20 cellular contexts compared by ENCODE assay signal in genomic region chr1:101971309-101971708, GRCh38. TPM values are rescaled to one million over a fixed set of nuclear protein-coding genes. Genes with fewer than 3 reads are reported as not detected.
DNase-seq lines count a peak whose midpoint lies in the region; ATAC-seq and TF ChIP-seq lines count a peak whose summit lies in the region.
"Had no signal": no experiment of that assay in that cellular context is flagged by ENCODE, and none has a peak within 500 bp of the region (broad histone marks: within the 10 kb centered on the region; RNA-seq: fewer than 3 reads in every experiment).

No MANE protein-coding gene starts in this region.

- H3K79me1 ChIP-seq in IMR-90 (ENCODE audit: low read depth in 1 of 2, low read length in 2 of 2) (no peaks in the 10 kb centered on the region), mesenchymal stem cell (replicated peaks; ENCODE audit: low read length, poor library complexity, severe bottlenecking) (no peaks in the 10 kb centered on the region)

- H2BK5ac ChIP-seq in IMR-90 (ENCODE audit: low read depth, low read length, poor library complexity, severe bottlenecking) (no peak overlapping the region), mesenchymal stem cell (ENCODE audit: low read depth, low read length, poor library complexity, severe bottlenecking) (no peak overlapping the region)

- no peak overlapping the region for H2BK20ac ChIP-seq in IMR-90 (ENCODE audit: low read depth, low read length)

- H3K79me2 ChIP-seq in hepatocyte (no peaks in the 10 kb centered on the region), PC-9 (ENCODE audit: low read depth) (no peaks in the 10 kb centered on the region)

- in situ Hi-C loops in IMR-90 (cut with MboI; ENCODE audit: low sequenced_read_pairs): no loop called here

- H3K27ac ChIP-seq in A673 (ENCODE audit: low read depth, low read length, poor library complexity, severe bottlenecking): peak overlapping the region; percentile 40
- H3K27ac ChIP-seq in IMR-90 (ENCODE audit: insufficient read depth, low read length): no peak overlapping the region
- no peak overlapping the region for H3K27ac ChIP-seq in VCaP
- no peak overlapping the region for H3K27ac ChIP-seq in hepatocyte
- H3K27ac ChIP-seq in PC-9: no peak overlapping the region
- no peak overlapping the region for H3K27ac ChIP-seq in mesenchymal stem cell (ENCODE audit: low read length, poor library complexity, severe bottlenecking)
- H3K27ac ChIP-seq: vagina had no signal

- H2BK15ac ChIP-seq in IMR-90 (ENCODE audit: low read depth, low read length) (no peak overlapping the region), mesenchymal stem cell (ENCODE audit: low read depth, poor library complexity, severe bottlenecking) (no peak overlapping the region)

- dilution Hi-C loops in IMR-90 (cut with HindIII; ENCODE audit: low sequenced_read_pairs, unreplicated experiment): no loop called here

- 0% methylated on average over 1 of the region's 1 CpG; no CpG with 5 or more reads in 1 of the 2 experiments for WGBS in IMR-90 (ENCODE audit: extremely low coverage in 2 of 2, insufficient read length in 1 of 2), 2 experiments
- WGBS in hepatocyte (ENCODE audit: low lambda C conversion rate, missing lambda C conversion rate): 63% methylated on average over 1 of the region's 1 CpG
- WGBS in mesenchymal stem cell: 85% methylated on average over 1 of the region's 1 CpG

- intact Hi-C loops in A673 (cut with micrococcal nuclease; ENCODE audit: unreplicated experiment): loop anchor here (5.0 kb wide), 2 partner anchors 124 to 149 kb away; no protein-coding TSS in a partner anchor
- intact Hi-C loops in IMR-90 (cut with micrococcal nuclease): loop anchor here (5.0 kb wide), 1 partner anchor 79 kb away; no protein-coding TSS in a partner anchor
- intact Hi-C loops in PC-9 (cut with micrococcal nuclease; ENCODE audit: unreplicated experiment): no loop called here

- H3K27me3 ChIP-seq in A673 (replicated peaks; ENCODE audit: insufficient read depth, low read depth, low read length, poor library complexity) (no peaks in the 10 kb centered on the region), IMR-90 (ENCODE audit: control insufficient read depth, insufficient read depth, low read length) (no peaks in the 10 kb centered on the region), hepatocyte (no peaks in the 10 kb centered on the region), PC-9 (ENCODE audit: insufficient read depth, low read depth) (no peaks in the 10 kb centered on the region), mesenchymal stem cell (ENCODE audit: control insufficient read depth in 1 of 2, insufficient read depth in 1 of 2, low read length in 2 of 2) (no peaks in the 10 kb centered on the region)
- H3K27me3 ChIP-seq: vagina had no signal

- DNase-seq in A673 (ENCODE audit: low spot score) (peak; percentile 68), IMR-90 (peak; percentile 0), hepatocyte (ENCODE audit: low spot score) (peak; percentile 26), PC-9 (no peak), mesenchymal stem cell (no peak)
- DNase-seq: activated gamma-delta T cell; aorta; cortex of kidney; KG1; NCI-H1694 treated with DMSO at 0.1 percent for 48 hours; stimulated activated CD4-positive, alpha-beta T cell treated with anti-CD3 and anti-CD28 coated beads, Interleukin-12 subunit alpha, Interleukin-12 subunit beta, amount 100 ng/mL, for 4 hours had no signal

- no peak overlapping the region for H3K4me3 ChIP-seq in A673 (ENCODE audit: low read depth, low read length, poor library complexity, severe bottlenecking)
- H3K4me3 ChIP-seq in IMR-90 (ENCODE audit: insufficient read depth, low read depth, low read length): no peak overlapping the region
- no peak overlapping the region for H3K4me3 ChIP-seq in hepatocyte
- no peak overlapping the region for H3K4me3 ChIP-seq in PC-9
- H3K4me3 ChIP-seq in mesenchymal stem cell (ENCODE audit: insufficient read depth in 1 of 2, low read depth in 1 of 2, low read length in 2 of 2): no peak overlapping the region
- H3K4me3 ChIP-seq: vagina had no signal

- ATAC-seq in IMR-90 (ENCODE audit: low read depth) (no peak), GM19397 (IDR thresholded peaks at IDR 0.05; ENCODE audit: unreplicated experiment) (no peak), GM21526 (IDR thresholded peaks at IDR 0.05; ENCODE audit: low FRiP score, unreplicated experiment) (no peak)
- ATAC-seq: activated CD4-positive, CD25-positive, alpha-beta regulatory T cell treated with anti-CD3 and anti-CD28 coated beads, Interleukin-2, amount 50 U/mL, for 24 hours; esophagus mucosa; left colon had no signal

- H4K20me1 ChIP-seq in IMR-90 (ENCODE audit: insufficient read depth, low read length) (no peaks in the 10 kb centered on the region), hepatocyte (ENCODE audit: insufficient read depth, poor library complexity, severe bottlenecking) (no peaks in the 10 kb centered on the region), PC-9 (ENCODE audit: insufficient read depth) (no peaks in the 10 kb centered on the region)

- BruUV-seq in A673 (replicated peaks; lab: Mats Ljungman, UMichigan): no TSS peak
- no TSS peak for BruUV-seq in IMR-90 (replicated peaks; lab: Mats Ljungman, UMichigan)
- no TSS peak for BruUV-seq in PC-9 (replicated peaks; lab: Mats Ljungman, UMichigan)

- no peak overlapping the region for H4K91ac ChIP-seq in IMR-90 (ENCODE audit: insufficient read depth, low read depth, low read length)
- H4K91ac ChIP-seq in mesenchymal stem cell (ENCODE audit: low read length): no peak overlapping the region

- H3K4me2 ChIP-seq in IMR-90 (ENCODE audit: low read depth, low read length) (no peak overlapping the region), hepatocyte (no peak overlapping the region), PC-9 (no peak overlapping the region), mesenchymal stem cell (ENCODE audit: low read length, poor library complexity, severe bottlenecking) (no peak overlapping the region)

- no peak overlapping the region for H2BK120ac ChIP-seq in IMR-90 (ENCODE audit: low read depth, low read length)
- no peak overlapping the region for H2BK120ac ChIP-seq in mesenchymal stem cell (ENCODE audit: low read depth, low read length)

- no peak overlapping the region for H3K56ac ChIP-seq in IMR-90 (ENCODE audit: extremely low read depth, insufficient read depth, low read length)

- H3K18ac ChIP-seq in IMR-90 (ENCODE audit: low read depth, low read length): no peak overlapping the region
- no peak overlapping the region for H3K18ac ChIP-seq in mesenchymal stem cell (ENCODE audit: low read depth in 1 of 2, low read length in 2 of 2)

- H2AFZ ChIP-seq in IMR-90 (replicated peaks; ENCODE audit: low read length, poor library complexity): no peak overlapping the region
- H2AFZ ChIP-seq in hepatocyte: no peak overlapping the region
- no peak overlapping the region for H2AFZ ChIP-seq in PC-9
- no peak overlapping the region for H2AFZ ChIP-seq in mesenchymal stem cell (ENCODE audit: low read depth, low read length)

- TF ChIP-seq CTCF in A673 (conservative IDR thresholded peaks at IDR 0.05; ENCODE audit: low read depth, low read length) (peak; percentile 77), IMR-90 (conservative IDR thresholded peaks at IDR 0.05; ENCODE audit: low read depth, low read length) (no peak), VCaP (conservative IDR thresholded peaks at IDR 0.05) (peak; percentile 61), hepatocyte (IDR thresholded peaks at IDR 0.05; ENCODE audit: poor library complexity) (peak; percentile 41), PC-9 (conservative IDR thresholded peaks at IDR 0.05) (no peak; the same call in 1 of the 2 replicates)

- H4K5ac ChIP-seq in IMR-90 (ENCODE audit: low read depth, low read length): no peak overlapping the region

- peaks cover 11% of the 10 kb centered on the region for H3K36me3 ChIP-seq in A673 (ENCODE audit: insufficient read depth, low read length, poor library complexity, severe bottlenecking)
- H3K36me3 ChIP-seq in IMR-90 (ENCODE audit: control insufficient read depth, insufficient read depth, low read length): no peaks in the 10 kb centered on the region
- no peaks in the 10 kb centered on the region for H3K36me3 ChIP-seq in hepatocyte (replicated peaks; ENCODE audit: insufficient read depth, low read depth)
- no peaks in the 10 kb centered on the region for H3K36me3 ChIP-seq in PC-9 (ENCODE audit: low read depth)
- no peaks in the 10 kb centered on the region for H3K36me3 ChIP-seq in mesenchymal stem cell (ENCODE audit: control insufficient read depth in 1 of 2, insufficient read depth in 2 of 2, low read depth in 1 of 2, low read length in 2 of 2)
- H3K36me3 ChIP-seq: vagina had no signal

- peaks cover 41% of the 10 kb centered on the region for H3K4me1 ChIP-seq in A673 (ENCODE audit: insufficient read depth, low read length, poor library complexity, severe bottlenecking)
- no peaks in the 10 kb centered on the region for H3K4me1 ChIP-seq in IMR-90 (ENCODE audit: control insufficient read depth, insufficient read depth, low read length)
- no peaks in the 10 kb centered on the region for H3K4me1 ChIP-seq in hepatocyte (ENCODE audit: insufficient read depth)
- no peaks in the 10 kb centered on the region for H3K4me1 ChIP-seq in PC-9 (replicated peaks; ENCODE audit: insufficient read depth)
- H3K4me1 ChIP-seq in mesenchymal stem cell (ENCODE audit: control insufficient read depth, insufficient read depth, low read depth, low read length): no peaks in the 10 kb centered on the region
- H3K4me1 ChIP-seq: vagina had no signal

- no peak overlapping the region for H3K4ac ChIP-seq in IMR-90 (ENCODE audit: low read depth, low read length)
- H3K4ac ChIP-seq in mesenchymal stem cell (ENCODE audit: low read depth in 1 of 2, low read length in 2 of 2): no peak overlapping the region

- H3K9me2 ChIP-seq in hepatocyte (replicated peaks; ENCODE audit: insufficient read depth) (no peaks in the 10 kb centered on the region), PC-9 (ENCODE audit: insufficient read depth) (no peaks in the 10 kb centered on the region)

- H3K23ac ChIP-seq in IMR-90 (ENCODE audit: low read depth, low read length) (no peak overlapping the region), mesenchymal stem cell (ENCODE audit: low read length in 2 of 2) (no peak overlapping the region)

- H3K9ac ChIP-seq in IMR-90 (ENCODE audit: low read depth, low read length): no peak overlapping the region
- H3K9ac ChIP-seq in mesenchymal stem cell (ENCODE audit: low read length): no peak overlapping the region

- H4K8ac ChIP-seq in IMR-90 (ENCODE audit: low read depth in 2 of 2, low read length in 2 of 2) (no peak overlapping the region), mesenchymal stem cell (ENCODE audit: low read length) (no peak overlapping the region)

- H3K9me3 ChIP-seq in A673 (ENCODE audit: low read depth, low read length, poor library complexity, severe bottlenecking): no peaks in the 10 kb centered on the region
- no peaks in the 10 kb centered on the region for H3K9me3 ChIP-seq in IMR-90 (ENCODE audit: control insufficient read depth, insufficient read depth, low read length)
- H3K9me3 ChIP-seq in hepatocyte (ENCODE audit: low read depth): no peaks in the 10 kb centered on the region
- no peaks in the 10 kb centered on the region for H3K9me3 ChIP-seq in PC-9 (ENCODE audit: insufficient read depth, low read depth)
- H3K9me3 ChIP-seq in mesenchymal stem cell (ENCODE audit: control insufficient read depth, low read length): no peaks in the 10 kb centered on the region
- H3K9me3 ChIP-seq: vagina had no signal

- H3F3A ChIP-seq in PC-9 (ENCODE audit: insufficient read depth, low read depth): no peaks in the 10 kb centered on the region

- H2AK5ac ChIP-seq in IMR-90 (ENCODE audit: low read depth, low read length): no peak overlapping the region
- H2AK5ac ChIP-seq in mesenchymal stem cell (ENCODE audit: low read length, severe bottlenecking): no peak overlapping the region

- TF ChIP-seq POLR2A in IMR-90 (IDR thresholded peaks at IDR 0.05; ENCODE audit: low read depth, low read length): no peak

- H2BK12ac ChIP-seq in mesenchymal stem cell (ENCODE audit: low read length in 2 of 2): no peak overlapping the region

- POLR2A ChIA-PET in A673 (lab: Charles Lee; ENCODE audit: low non-redundant PET): no interaction called here
- POLR2A ChIA-PET in IMR-90 (lab: Charles Lee; ENCODE audit: unreplicated experiment): no interaction called here
- POLR2A ChIA-PET in PC-9 (lab: Charles Lee; ENCODE audit: unreplicated experiment): no interaction called here

- H3K14ac ChIP-seq in IMR-90 (replicated peaks; ENCODE audit: low read depth, low read length) (no peak overlapping the region), mesenchymal stem cell (ENCODE audit: low read length in 2 of 2) (no peak overlapping the region)

- CTCF ChIA-PET in A673 (lab: Charles Lee): no interaction called here
- CTCF ChIA-PET in IMR-90 (lab: Yijun Ruan, JAX): no interaction called here
- CTCF ChIA-PET in PC-9 (lab: Charles Lee): no interaction called here

- no peak overlapping the region for H2AK9ac ChIP-seq in IMR-90 (replicated peaks; ENCODE audit: low read depth, low read length, poor library complexity)

- no peaks in the 10 kb centered on the region for H3K9me1 ChIP-seq in IMR-90 (ENCODE audit: insufficient read depth, low read length)

- TF ChIP-seq RAD21 in IMR-90 (IDR thresholded peaks at IDR 0.05; ENCODE audit: low read length): no peak

RNA-seq across cellular contexts. Expression of gene OLFM3, which starts 25.4 kb away (rescaled TPM):
- total RNA-seq in A673 (2021): 85.0 and 88.7 TPM in 2 replicates
- not detected in 2 replicates for total RNA-seq in IMR-90 (2012; rRNA removed)
- not detected in 2 replicates for polyA plus RNA-seq in IMR-90 (2012; rRNA removed)
- not detected in 2 replicates for polyA plus RNA-seq in IMR-90 (2012; cell fraction: cytosol; rRNA removed)
- polyA plus RNA-seq in IMR-90 (2012; cell fraction: nucleus; rRNA removed; ENCODE audit: low replicate concordance): not detected in 2 replicates
- 6.2 TPM in 2 replicates for total RNA-seq in hepatocyte
- 1.5 and 2.7 TPM in 2 replicates for polyA plus RNA-seq in hepatocyte
- total RNA-seq in PC-9 (2021): not detected in 2 replicates
- 0.04 TPM for polyA plus RNA-seq in mesenchymal stem cell (2013, experiment 1 of 2)
- 0.05 TPM for polyA plus RNA-seq in mesenchymal stem cell (2013, experiment 2 of 2)
- total RNA-seq: aorta; esophagus mucosa; mucosa of gallbladder; T-helper 1 cell treated with Interleukin-12 subunit alpha and Interleukin-12 subunit beta and Interleukin-4 antibody, amounts not matched to agents 30 ng/mL and 1 ng/mL, for 36 hours had no signal
- polyA plus RNA-seq: aorta had no signal

Comparison
In these comparisons a context has a peak if more than half of its experiments do, and no peak if none do; other contexts are left out.
1. DNase-seq: peak in A673 (single experiment), IMR-90 (single experiment) and hepatocyte (single experiment); none in PC-9 (0 of 2) and mesenchymal stem cell (single experiment).
2. CTCF ChIP-seq: peak in A673 (single experiment), VCaP (single experiment) and hepatocyte (single experiment); none in IMR-90 (single experiment) and PC-9 (single experiment).
3. RNA of gene OLFM3, which starts 25.4 kb away (total RNA-seq): 85.0 to 88.7 TPM in A673; 6.2 TPM in hepatocyte, not detected in IMR-90 and not detected in PC-9; every median in the first group is over 10 times any median in the second.